Comparison of ENCODE assay signal across 8 cellular contexts in genomic region chr9:104743377-104743985, GRCh38. TPM values are rescaled to one million over a fixed set of nuclear protein-coding genes. Genes with fewer than 3 reads are reported as not detected.
DNase-seq lines count a peak whose midpoint lies in the region; ATAC-seq and TF ChIP-seq lines count a peak whose summit lies in the region.

No MANE protein-coding gene starts in this region.

- peak; percentile 87 for TF ChIP-seq CTCF in IMR-90 (conservative IDR thresholded peaks at IDR 0.05; ENCODE audit: low read depth, low read length)
- TF ChIP-seq CTCF in brain microvascular endothelial cell (IDR thresholded peaks at IDR 0.05; ENCODE audit: low read depth, low read length, missing control alignments): peak; percentile 54
- TF ChIP-seq CTCF in left lung (IDR thresholded peaks at IDR 0.05): peak; percentile 66 to 67
- peak; percentile 64 to 77 (median 74) for TF ChIP-seq CTCF in uterus (IDR thresholded peaks at IDR 0.05)

- DNase-seq in stimulated activated naive CD8-positive, alpha-beta T cell treated with anti-CD3 and anti-CD28 coated beads, Interleukin-15, amount 100 ng/mL, for 72 hours: peak; percentile 23 to 24
- no peak for DNase-seq in stimulated activated naive CD8-positive, alpha-beta T cell treated with anti-CD3 and anti-CD28 coated beads, Interleukin-15, Interleukin-2, amounts not matched to agents 100 U/mL and 50 U/mL, for 24 hours
- DNase-seq in IMR-90: peak; percentile 73
- DNase-seq in NT2/D1 (ENCODE audit: low read depth, low spot score): peak; percentile 18
- DNase-seq in brain microvascular endothelial cell: peak; percentile 47
- DNase-seq in left lung: no peak
- DNase-seq in uterus: no peak

- H3K79me1 ChIP-seq in IMR-90 (ENCODE audit: low read depth in 1 of 2, low read length in 2 of 2): peaks cover 7 to 8% of the 10 kb centered on the region in 2 experiments

- H2BK5ac ChIP-seq in IMR-90 (ENCODE audit: low read depth, low read length, poor library complexity, severe bottlenecking): no peak overlapping the region

- CTCF ChIA-PET in IMR-90 (lab: Yijun Ruan, JAX): no interaction called here

- no peak overlapping the region for H3K18ac ChIP-seq in IMR-90 (ENCODE audit: low read depth, low read length)

- no peak overlapping the region for H4K91ac ChIP-seq in IMR-90 (ENCODE audit: insufficient read depth, low read depth, low read length)

- POLR2A ChIA-PET in IMR-90 (lab: Charles Lee; ENCODE audit: unreplicated experiment): no interaction called here

- H3K4me3 ChIP-seq in IMR-90 (ENCODE audit: insufficient read depth, low read depth, low read length) (no peak overlapping the region), NT2/D1 (ENCODE audit: insufficient read length, low read depth) (no peak overlapping the region), brain microvascular endothelial cell (ENCODE audit: low read depth, low read length) (no peak overlapping the region), left lung (no peak overlapping the region), uterus (no peak overlapping the region)

- no peak overlapping the region for H2AK9ac ChIP-seq in IMR-90 (replicated peaks; ENCODE audit: low read depth, low read length, poor library complexity)

- no peaks in the 10 kb centered on the region for H4K20me1 ChIP-seq in IMR-90 (ENCODE audit: insufficient read depth, low read length)

- BruUV-seq in IMR-90 (replicated peaks; lab: Mats Ljungman, UMichigan): no TSS peak

- no peak overlapping the region for H3K56ac ChIP-seq in IMR-90 (ENCODE audit: extremely low read depth, insufficient read depth, low read length)

- no peak overlapping the region for H2BK120ac ChIP-seq in IMR-90 (ENCODE audit: low read depth, low read length)

- H3K4me3 Mint-ChIP-seq in stimulated activated naive CD8-positive, alpha-beta T cell treated with anti-CD3 and anti-CD28 coated beads, Interleukin-15, amount 100 ng/mL, for 72 hours: no peak overlapping the region

- no peak for TF ChIP-seq POLR2A in IMR-90 (IDR thresholded peaks at IDR 0.05; ENCODE audit: low read depth, low read length)
- no peak for TF ChIP-seq POLR2A in uterus (IDR thresholded peaks at IDR 0.05)

- H4K5ac ChIP-seq in IMR-90 (ENCODE audit: low read depth, low read length): no peak overlapping the region

- H3K9me3 ChIP-seq in IMR-90 (ENCODE audit: control insufficient read depth, insufficient read depth, low read length) (no peaks in the 10 kb centered on the region), NT2/D1 (ENCODE audit: insufficient read depth, low read length) (no peaks in the 10 kb centered on the region), left lung (no peaks in the 10 kb centered on the region), uterus (no peaks in the 10 kb centered on the region)

- H3K4me1 Mint-ChIP-seq in stimulated activated naive CD8-positive, alpha-beta T cell treated with anti-CD3 and anti-CD28 coated beads, Interleukin-15, amount 100 ng/mL, for 72 hours: peaks cover 4% of the 10 kb centered on the region

- H3K4me1 ChIP-seq in IMR-90 (ENCODE audit: control insufficient read depth, insufficient read depth, low read length): no peaks in the 10 kb centered on the region
- no peaks in the 10 kb centered on the region for H3K4me1 ChIP-seq in NT2/D1 (ENCODE audit: insufficient read depth, insufficient read length)
- peaks cover 0 to 9% of the 10 kb centered on the region in 2 donors for H3K4me1 ChIP-seq in left lung
- no peaks in the 10 kb centered on the region for H3K4me1 ChIP-seq in uterus

- intact Hi-C loops in IMR-90 (cut with micrococcal nuclease) (loop anchor here (2.0 kb wide), 1 partner anchor 717 kb away; no protein-coding TSS in a partner anchor), left lung (cut with DNase I) (no loop called here), uterus (cut with DNase I; ENCODE audit: low total_unique reads) (no loop called here)

- H2BK15ac ChIP-seq in IMR-90 (ENCODE audit: low read depth, low read length): no peak overlapping the region

- no peak overlapping the region for H4K8ac ChIP-seq in IMR-90 (ENCODE audit: low read depth in 2 of 2, low read length in 2 of 2)

- H3K4ac ChIP-seq in IMR-90 (ENCODE audit: low read depth, low read length): no peak overlapping the region

- H3K4me2 ChIP-seq in IMR-90 (ENCODE audit: low read depth, low read length): no peak overlapping the region

- dilution Hi-C loops in IMR-90 (cut with HindIII; ENCODE audit: low sequenced_read_pairs, unreplicated experiment): no loop called here

- no peaks in the 10 kb centered on the region for H3K27me3 ChIP-seq in IMR-90 (ENCODE audit: control insufficient read depth, insufficient read depth, low read length)
- no peaks in the 10 kb centered on the region for H3K27me3 ChIP-seq in NT2/D1 (ENCODE audit: insufficient read depth, insufficient read length)
- no peaks in the 10 kb centered on the region for H3K27me3 ChIP-seq in brain microvascular endothelial cell (replicated peaks)
- H3K27me3 ChIP-seq in left lung: no peaks in the 10 kb centered on the region
- H3K27me3 ChIP-seq in uterus: no peaks in the 10 kb centered on the region

- no peak overlapping the region for H3K14ac ChIP-seq in IMR-90 (replicated peaks; ENCODE audit: low read depth, low read length)

- no peak overlapping the region for H2AK5ac ChIP-seq in IMR-90 (ENCODE audit: low read depth, low read length)

- no peaks in the 10 kb centered on the region for H3K9me1 ChIP-seq in IMR-90 (ENCODE audit: insufficient read depth, low read length)

- no peak overlapping the region for H3K27ac Mint-ChIP-seq in stimulated activated naive CD8-positive, alpha-beta T cell treated with anti-CD3 and anti-CD28 coated beads, Interleukin-15, amount 100 ng/mL, for 72 hours

- H3K27me3 Mint-ChIP-seq in stimulated activated naive CD8-positive, alpha-beta T cell treated with anti-CD3 and anti-CD28 coated beads, Interleukin-15, amount 100 ng/mL, for 72 hours: no peaks in the 10 kb centered on the region

- no peak overlapping the region for H3K27ac ChIP-seq in IMR-90 (ENCODE audit: insufficient read depth, low read length)
- no peak overlapping the region for H3K27ac ChIP-seq in brain microvascular endothelial cell
- no peak overlapping the region for H3K27ac ChIP-seq in left lung
- no peak overlapping the region for H3K27ac ChIP-seq in uterus

- H3K36me3 ChIP-seq in IMR-90 (ENCODE audit: control insufficient read depth, insufficient read depth, low read length) (no peaks in the 10 kb centered on the region), NT2/D1 (ENCODE audit: insufficient read depth, insufficient read length, low read length) (no peaks in the 10 kb centered on the region), brain microvascular endothelial cell (replicated peaks) (no peaks in the 10 kb centered on the region), left lung (no peaks in the 10 kb centered on the region), uterus (no peaks in the 10 kb centered on the region)

- ATAC-seq in stimulated activated naive CD8-positive, alpha-beta T cell treated with anti-CD3 and anti-CD28 coated beads, Interleukin-15, amount 100 ng/mL, for 72 hours: peak; percentile 44
- no peak for ATAC-seq in stimulated activated naive CD8-positive, alpha-beta T cell treated with anti-CD3 and anti-CD28 coated beads, Interleukin-15, Interleukin-2, amounts not matched to agents 100 U/mL and 50 U/mL, for 24 hours
- ATAC-seq in GM21825 (IDR thresholded peaks at IDR 0.05; ENCODE audit: unreplicated experiment): peak; percentile 39
- ATAC-seq in IMR-90 (ENCODE audit: low read depth): peak; percentile 31
- ATAC-seq in left lung: peak; percentile 18

- no peaks in the 10 kb centered on the region for H3K9me3 Mint-ChIP-seq in stimulated activated naive CD8-positive, alpha-beta T cell treated with anti-CD3 and anti-CD28 coated beads, Interleukin-15, amount 100 ng/mL, for 72 hours

- H2BK20ac ChIP-seq in IMR-90 (ENCODE audit: low read depth, low read length): no peak overlapping the region

- no peak overlapping the region for H3K23ac ChIP-seq in IMR-90 (ENCODE audit: low read depth, low read length)

- no CpG with 5 or more reads among the region's 7 CpGs for WGBS in IMR-90 (ENCODE audit: extremely low coverage in 2 of 2, insufficient read length in 1 of 2), 2 experiments

- H3K9ac ChIP-seq in IMR-90 (ENCODE audit: low read depth, low read length) (no peak overlapping the region), NT2/D1 (ENCODE audit: insufficient read length, low read depth) (no peak overlapping the region)

- in situ Hi-C loops in IMR-90 (cut with MboI; ENCODE audit: low sequenced_read_pairs) (no loop called here), brain microvascular endothelial cell (cut with HindIII; ENCODE audit: low pct_ligation_motif_present, low sequenced_read_pairs) (no loop called here)

- peak; percentile 89 for TF ChIP-seq RAD21 in IMR-90 (IDR thresholded peaks at IDR 0.05; ENCODE audit: low read length)

- no peak overlapping the region for H2AFZ ChIP-seq in IMR-90 (replicated peaks; ENCODE audit: low read length, poor library complexity)

TF ChIP-seq in IMR-90, 13 proteins besides CTCF, POLR2A, EP300 and RAD21:
- TF ChIP-seq SMC3 (IDR thresholded peaks at IDR 0.05; ENCODE audit: low read depth, low read length) (peak; percentile 65; the same call in 1 of the 2 replicates), BHLHE40 (IDR thresholded peaks at IDR 0.05; ENCODE audit: low read depth, low read length) (no peak)

RNA-seq across cellular contexts. Expression of gene NIPSNAP3A, which starts 4.0 kb away (rescaled TPM):
- 32.1 and 40.0 TPM in 2 replicates for total RNA-seq in IMR-90 (2012; rRNA removed)
- polyA plus RNA-seq in IMR-90 (2012; rRNA removed): 16.2 and 21.4 TPM in 2 replicates
- polyA plus RNA-seq in IMR-90 (2012; cell fraction: cytosol; rRNA removed): 5.9 and 6.7 TPM in 2 replicates
- 2.1 and 13.4 TPM in 2 replicates for polyA plus RNA-seq in IMR-90 (2012; cell fraction: nucleus; rRNA removed; ENCODE audit: low replicate concordance)
- total RNA-seq in left lung: 10 to 100 TPM; 24.9 to 29.5 TPM
- 10 to 100 TPM; 22.6 to 63.2 (median 43.3) TPM for total RNA-seq in uterus

RNA-seq across cellular contexts. Expression of gene NIPSNAP3B, which starts 20.4 kb away (rescaled TPM):
- total RNA-seq in IMR-90 (2012; rRNA removed) (0.18 and 0.28 TPM in 2 replicates), left lung (1 to 10 TPM in 1 of 2 donors, under 1 TPM in 1; 0.94 to 1.4 TPM), uterus (10 to 100 TPM in 1 of 4 donors, 1 to 10 TPM in 2, under 1 TPM in 1; 0.51 to 16.9 (median 4.7) TPM)
- 0.24 and 0.33 TPM in 2 replicates for polyA plus RNA-seq in IMR-90 (2012; rRNA removed)
- 0.03 and 0.10 TPM in 2 replicates for polyA plus RNA-seq in IMR-90 (2012; cell fraction: cytosol; rRNA removed)
- 0.23 and 1.1 TPM in 2 replicates for polyA plus RNA-seq in IMR-90 (2012; cell fraction: nucleus; rRNA removed; ENCODE audit: low replicate concordance)

RNA-seq across cellular contexts. Expression of gene OR13D1, which starts 49.2 kb away (rescaled TPM):
- not detected in 2 replicates for total RNA-seq in IMR-90 (2012; rRNA removed)
- not detected in 2 replicates for polyA plus RNA-seq in IMR-90 (2012; rRNA removed)
- not detected in 2 replicates for polyA plus RNA-seq in IMR-90 (2012; cell fraction: cytosol; rRNA removed)
- polyA plus RNA-seq in IMR-90 (2012; cell fraction: nucleus; rRNA removed; ENCODE audit: low replicate concordance): not detected in 2 replicates
- not detected for total RNA-seq in left lung
- not detected for total RNA-seq in uterus

Comparison
In these comparisons a context has a peak if more than half of its experiments do, and no peak if none do; other contexts are left out.
1. DNase-seq: peak in stimulated activated naive CD8-positive, alpha-beta T cell treated with anti-CD3 and anti-CD28 coated beads, Interleukin-15, amount 100 ng/mL, for 72 hours (2 of 2), IMR-90 (single experiment), NT2/D1 (single experiment) and brain microvascular endothelial cell (single experiment); none in stimulated activated naive CD8-positive, alpha-beta T cell treated with anti-CD3 and anti-CD28 coated beads, Interleukin-15, Interleukin-2, amounts not matched to agents 100 U/mL and 50 U/mL, for 24 hours (single experiment), left lung (0 of 2) and uterus (0 of 2).
2. Peak in every context shown above with its lines, with median percentiles within 50 percentile points of each other: CTCF ChIP-seq.